Comparison of ENCODE assay signal across 8 cellular contexts in genomic region chr14:23033801-23034497, GRCh38. TPM values are rescaled to one million over a fixed set of nuclear protein-coding genes. Genes with fewer than 3 reads are reported as not detected.
A peak's percentile ranks its signal among the peaks of the same experiment; 100 is the strongest.
DNase-seq lines count a peak whose midpoint lies in the region; TF ChIP-seq lines count a peak whose summit lies in the region.

No MANE protein-coding gene starts in this region.

- peaks cover 18% of the 10 kb centered on the region for H3K4me1 Mint-ChIP-seq in endodermal cell

- no peaks in the 10 kb centered on the region for H3K9me3 Mint-ChIP-seq in endodermal cell

- H3K4me3 ChIP-seq in DOHH2 (ENCODE audit: low read length), result peak overlapping the region; percentile 90
- H3K4me3 ChIP-seq in OCI-LY3 (ENCODE audit: low read length), result peak overlapping the region; percentile 88
- peak overlapping the region; percentile 97 for H3K4me3 ChIP-seq in endodermal cell (ENCODE audit: low read length)
- H3K4me3 ChIP-seq in osteoblast (ENCODE audit: insufficient read depth, low read length), result peak overlapping the region; percentile 94

- peaks cover 19% of the 10 kb centered on the region for H3K4me1 ChIP-seq in DOHH2 (ENCODE audit: control insufficient read depth, low read length)
- peaks cover 14% of the 10 kb centered on the region for H3K4me1 ChIP-seq in OCI-LY3 (ENCODE audit: low read length)
- no peaks in the 10 kb centered on the region for H3K4me1 ChIP-seq in endodermal cell (ENCODE audit: control insufficient read depth, insufficient read depth, low read length)
- H3K4me1 ChIP-seq in osteoblast (ENCODE audit: insufficient read depth, low read length), result peaks cover 25% of the 10 kb centered on the region

- 36 to 44% methylated on average over 7 to 17 of the region's 17 CpGs for WGBS in endodermal cell (ENCODE audit: insufficient coverage in 1 of 2, insufficient read length in 1 of 2), 2 experiments

- peak overlapping the region; percentile 76 for H3K27ac ChIP-seq in DOHH2 (ENCODE audit: low read depth, low read length)
- H3K27ac ChIP-seq in OCI-LY3 (ENCODE audit: low read length), result peak overlapping the region; percentile 86
- H3K27ac ChIP-seq in endodermal cell (ENCODE audit: low read depth, low read length), result peak overlapping the region; percentile 95
- H3K27ac ChIP-seq in osteoblast (ENCODE audit: low read depth, low read length), result peak overlapping the region; percentile 86

- DNase-seq in endodermal cell, result peak; percentile 26
- DNase-seq in osteoblast (ENCODE audit: insufficient read length, low spot score, missing footprints), result peak; percentile 65
- DNase-seq in DMS 273 treated with DMSO at 0.1 percent for 48 hours (lab: John Stamatoyannopoulos, UW), result no peak
- DNase-seq in activated CD4-positive, CD25-positive, alpha-beta regulatory T cell (lab: John Stamatoyannopoulos, UW), result no peak
- DNase-seq in NCI-H345 treated with DMSO at 0.1 percent for 48 hours (lab: John Stamatoyannopoulos, UW; ENCODE audit: unreplicated experiment), result no peak
- no peak for DNase-seq in OCI-M2 (lab: John Stamatoyannopoulos, UW; ENCODE audit: unreplicated experiment)

- no peaks in the 10 kb centered on the region for H3K9me2 ChIP-seq in DOHH2 (replicated peaks; ENCODE audit: control insufficient read depth, low read length)

- H3K9ac ChIP-seq in OCI-LY3 (ENCODE audit: low read length) (peak overlapping the region; percentile 90), endodermal cell (ENCODE audit: extremely low read depth, low read length, poor library complexity, severe bottlenecking) (peak overlapping the region; percentile 98)

- TF ChIP-seq CTCF in DOHH2 (IDR thresholded peaks at IDR 0.05; ENCODE audit: low read depth, low read length, poor library complexity, severe bottlenecking) (no peak), OCI-LY3 (IDR thresholded peaks at IDR 0.05; ENCODE audit: low read depth, low read length) (no peak), endodermal cell (conservative IDR thresholded peaks at IDR 0.05) (no peak), osteoblast (IDR thresholded peaks at IDR 0.05; ENCODE audit: extremely low read depth, low read depth, low read length) (no peak)

- H3K36me3 Mint-ChIP-seq in endodermal cell (ENCODE audit: low read depth), result peaks cover 38% of the 10 kb centered on the region

- peak overlapping the region; percentile 98 for H3K27ac Mint-ChIP-seq in endodermal cell

- H3K79me2 ChIP-seq in DOHH2 (ENCODE audit: control insufficient read depth, low read length) (peaks cover 46% of the 10 kb centered on the region), OCI-LY3 (ENCODE audit: low read length) (peaks cover 38% of the 10 kb centered on the region), osteoblast (ENCODE audit: insufficient read depth, low read length) (peaks cover 41% of the 10 kb centered on the region)

- H3K27me3 Mint-ChIP-seq in endodermal cell (ENCODE audit: insufficient read depth), result no peaks in the 10 kb centered on the region

- peak overlapping the region; percentile 71 for H3K4me2 ChIP-seq in DOHH2 (ENCODE audit: low read length)
- peak overlapping the region; percentile 63 for H3K4me2 ChIP-seq in OCI-LY3 (ENCODE audit: low read length)
- peak overlapping the region; percentile 79 for H3K4me2 ChIP-seq in osteoblast (ENCODE audit: insufficient read depth, low read length)

- no peaks in the 10 kb centered on the region for H3K9me3 ChIP-seq in DOHH2 (ENCODE audit: control insufficient read depth, insufficient read depth, low read length)
- H3K9me3 ChIP-seq in OCI-LY3 (ENCODE audit: insufficient read depth, low read length), result no peaks in the 10 kb centered on the region
- peaks cover 4% of the 10 kb centered on the region for H3K9me3 ChIP-seq in endodermal cell (ENCODE audit: control insufficient read depth, low read length)
- H3K9me3 ChIP-seq in osteoblast (ENCODE audit: low read depth, low read length), result no peaks in the 10 kb centered on the region

- H3K4me3 Mint-ChIP-seq in endodermal cell, result peak overlapping the region; percentile 88

- no peaks in the 10 kb centered on the region for H4K20me1 ChIP-seq in DOHH2 (ENCODE audit: control insufficient read depth, insufficient read depth, low read depth, low read length)
- H4K20me1 ChIP-seq in OCI-LY3 (ENCODE audit: insufficient read depth, low read length), result no peaks in the 10 kb centered on the region
- H4K20me1 ChIP-seq in osteoblast (ENCODE audit: insufficient read depth, low read length), result peaks cover 6% of the 10 kb centered on the region

- 0 out of 2 replicates have a peak overlapping the region, but pooled peaks have one; percentile 48 for H2AFZ ChIP-seq in OCI-LY3 (ENCODE audit: low read depth, low read length)
- peak overlapping the region; percentile 83 for H2AFZ ChIP-seq in osteoblast (ENCODE audit: low read length)

- H3F3A ChIP-seq in DOHH2 (ENCODE audit: control insufficient read depth, insufficient read depth), result no peaks in the 10 kb centered on the region

- H3K27me3 ChIP-seq in DOHH2 (ENCODE audit: control insufficient read depth, low read length), result no peaks in the 10 kb centered on the region
- no peaks in the 10 kb centered on the region for H3K27me3 ChIP-seq in OCI-LY3 (ENCODE audit: low read depth, low read length)
- H3K27me3 ChIP-seq in endodermal cell (ENCODE audit: control insufficient read depth, insufficient read depth, low read length, poor library complexity, severe bottlenecking), result no peaks in the 10 kb centered on the region
- H3K27me3 ChIP-seq in osteoblast (ENCODE audit: insufficient read depth, low read length), result no peaks in the 10 kb centered on the region

- H3K36me3 ChIP-seq in DOHH2 (ENCODE audit: control insufficient read depth, low read length) (peaks cover 42% of the 10 kb centered on the region), OCI-LY3 (replicated peaks; ENCODE audit: low read depth, low read length) (peaks cover 28% of the 10 kb centered on the region), endodermal cell (ENCODE audit: control insufficient read depth, insufficient read depth, low read length) (peaks cover 38% of the 10 kb centered on the region), osteoblast (ENCODE audit: insufficient read depth, low read length) (peaks cover 24% of the 10 kb centered on the region)

RNA-seq across cellular contexts. Expression of gene PSMB5, which starts 0.8 kb away (rescaled TPM):
- total RNA-seq in endodermal cell (100 to 1,000 TPM; 227 to 257 TPM), osteoblast (162 and 164 TPM in 2 replicates)
- polyA plus RNA-seq in endodermal cell (2013, experiment 1 of 2), result 176 TPM
- polyA plus RNA-seq in endodermal cell (2013, experiment 2 of 2), result 169 TPM

RNA-seq across cellular contexts. Expression of gene PSMB11, which starts 8.1 kb away (rescaled TPM):
- not detected for total RNA-seq in endodermal cell
- polyA plus RNA-seq in endodermal cell (2013, experiment 1 of 2), result not detected
- not detected for polyA plus RNA-seq in endodermal cell (2013, experiment 2 of 2)
- total RNA-seq in osteoblast, result not detected in 2 replicates

RNA-seq across cellular contexts. Expression of gene CDH24, which starts 23.4 kb away (rescaled TPM):
- 10 to 100 TPM; 16.9 to 17.2 TPM for total RNA-seq in endodermal cell
- 37.1 TPM for polyA plus RNA-seq in endodermal cell (2013, experiment 1 of 2)
- 32.0 TPM for polyA plus RNA-seq in endodermal cell (2013, experiment 2 of 2)
- total RNA-seq in osteoblast, result 3.3 and 3.5 TPM in 2 replicates

RNA-seq across cellular contexts. Expression of gene C14orf93, which starts 24.0 kb away (rescaled TPM):
- 1 to 10 TPM; 7.0 to 9.4 TPM for total RNA-seq in endodermal cell
- 9.6 TPM for polyA plus RNA-seq in endodermal cell (2013, experiment 1 of 2)
- polyA plus RNA-seq in endodermal cell (2013, experiment 2 of 2), result 11.2 TPM
- total RNA-seq in osteoblast, result 12.4 and 15.9 TPM in 2 replicates

RNA-seq across cellular contexts. Expression of gene AJUBA, which starts 51.6 kb away (rescaled TPM):
- total RNA-seq in endodermal cell (10 to 100 TPM; 34.2 to 51.4 TPM), osteoblast (63.9 and 74.9 TPM in 2 replicates)
- polyA plus RNA-seq in endodermal cell (2013, experiment 1 of 2), result 46.6 TPM
- 47.8 TPM for polyA plus RNA-seq in endodermal cell (2013, experiment 2 of 2)

Comparison
In these comparisons a context has a peak if more than half of its experiments do, and no peak if none do; other contexts are left out.
1. DNase-seq: peak in endodermal cell (single experiment) and osteoblast (single experiment); none in DMS 273 treated with DMSO at 0.1 percent for 48 hours (single experiment), activated CD4-positive, CD25-positive, alpha-beta regulatory T cell (0 of 4), NCI-H345 treated with DMSO at 0.1 percent for 48 hours (single experiment) and OCI-M2 (single experiment).
2. Peak in every context shown above with its lines, with median percentiles within 50 percentile points of each other: H3K27ac ChIP-seq, H3K4me2 ChIP-seq and H3K4me3 ChIP-seq.